Comparison of ENCODE assay signal across 15 cellular contexts in genomic region chr4:26290276-26290675, GRCh38.
"Had no signal": no experiment of that assay in that cellular context is flagged by ENCODE, and none has a peak within 500 bp of the region (broad histone marks: within the 10 kb centered on the region; RNA-seq: fewer than 3 reads in every experiment).

No MANE protein-coding gene starts in this region.

- H3K9me3 ChIP-seq: colonic mucosa, esophagus squamous epithelium, heart right ventricle, ovary, right atrium auricular region, sigmoid colon had no signal

- ATAC-seq: naive thymus-derived CD8-positive, alpha-beta T cell had no signal

- H3K27ac ChIP-seq: colonic mucosa, ovary, right atrium auricular region, sigmoid colon had no signal

- DNase-seq: colonic mucosa; dermis blood vessel endothelial cell; esophagus squamous epithelium; heart right ventricle; hypothalamus; kidney glomerular epithelial cell; naive thymus-derived CD8-positive, alpha-beta T cell; nucleus accumbens; ovary; sigmoid colon; small intestine; stimulated activated CD4-positive, alpha-beta T cell treated with anti-CD3 and anti-CD28 coated beads, Interleukin-12 subunit alpha, Interleukin-12 subunit beta, amount 100 ng/mL, for 4 hours; stimulated activated naive CD4-positive, alpha-beta T cell; trophoblast cell had no signal

- H3K27me3 ChIP-seq: colonic mucosa, esophagus squamous epithelium, ovary, right atrium auricular region, sigmoid colon had no signal

- H3K36me3 ChIP-seq: colonic mucosa, esophagus squamous epithelium, heart right ventricle, ovary, right atrium auricular region, sigmoid colon had no signal

- H3K4me3 ChIP-seq: colonic mucosa, esophagus squamous epithelium, heart right ventricle, ovary, right atrium auricular region, sigmoid colon had no signal

- H3K4me1 ChIP-seq: colonic mucosa, right atrium auricular region had no signal
